ENCODE assay signal across 14 cellular contexts in the genomic region with DNA sequence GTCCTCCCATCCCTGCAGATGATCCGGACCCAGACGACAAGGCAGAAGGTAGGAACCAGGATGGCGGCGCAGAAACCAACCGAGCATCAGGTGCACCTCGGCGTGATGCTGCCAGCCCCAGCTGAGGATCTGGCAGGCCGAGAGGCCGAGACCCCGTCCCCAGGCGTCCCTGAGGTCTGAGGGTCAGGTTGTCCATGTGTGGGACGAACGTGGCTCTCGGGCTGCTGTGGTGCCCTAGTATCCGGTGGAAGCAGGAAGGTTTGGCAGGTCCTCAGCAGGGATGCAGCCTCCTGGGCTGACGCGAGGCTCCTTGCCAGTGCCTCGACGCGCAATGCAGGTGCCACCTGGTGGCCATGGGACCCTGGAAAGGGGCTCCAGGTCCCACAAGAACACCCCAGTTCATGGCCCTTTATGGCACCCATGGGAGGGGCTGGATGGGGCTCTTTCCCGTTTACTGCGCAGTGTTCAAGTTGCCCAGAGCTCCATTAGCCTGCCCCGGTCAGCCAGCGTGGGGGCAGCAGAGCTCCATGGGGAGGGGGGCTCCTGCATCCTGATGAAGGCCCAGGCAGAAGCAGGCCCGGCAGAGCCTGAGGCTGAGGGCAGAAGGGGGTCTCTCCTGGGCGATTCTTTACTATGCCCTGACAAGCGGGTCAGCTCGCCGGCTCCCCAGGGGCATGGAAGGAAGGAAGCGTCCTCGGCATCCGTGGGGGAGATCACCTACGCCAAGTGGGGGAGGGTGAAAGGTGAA.
"Had no signal": no experiment of that assay in that cellular context is flagged by ENCODE, and none has a peak within 500 bp of the region (broad histone marks: within the 10 kb centered on the region; RNA-seq: fewer than 3 reads in every experiment).

No MANE protein-coding gene starts in this region.

- H3K27me3 ChIP-seq: gastrocnemius medialis, ovary, thyroid gland had no signal

- DNase-seq: activated CD4-positive, alpha-beta T cell treated with anti-CD3 and anti-CD28 coated beads, Interleukin-2, amount 50 U/mL, for 4 hours; activated gamma-delta T cell treated with Interleukin-2 at 50 U/mL for 16 hours; activated naive CD8-positive, alpha-beta T cell treated with anti-CD3 and anti-CD28 coated beads for 36 hours; activated T-cell treated with anti-CD3 and anti-CD28 coated beads for 4 hours; amygdala; gastrocnemius medialis; stimulated activated naive B cell treated with anti-CD40 and anti-IgM and Interleukin-4, amounts not matched to agents 10 μg/mL and 1 μg/mL and 100 μg/mL, for 72 hours; T-helper 2 cell; thyroid gland had no signal

- H3K27ac ChIP-seq: coronary artery, gastrocnemius medialis, ovary, thyroid gland, VCaP had no signal

- H3K36me3 ChIP-seq: gastrocnemius medialis, ovary, thyroid gland had no signal

- ATAC-seq: gastrocnemius medialis; left lobe of liver; stimulated activated naive B cell treated with anti-CD40 and anti-IgM and Interleukin-4, amounts not matched to agents 10 μg/mL and 1 μg/mL and 100 μg/mL, for 72 hours had no signal

- H3K9me3 ChIP-seq: gastrocnemius medialis, ovary, thyroid gland had no signal

- H3K4me3 ChIP-seq: coronary artery, gastrocnemius medialis, ovary, thyroid gland had no signal

- FAIRE-seq: keratinocyte had no signal

- H3K4me1 ChIP-seq: gastrocnemius medialis, thyroid gland had no signal
